Comparison of ENCODE assay signal across 11 cellular contexts in genomic region chr20:41616228-41616627, GRCh38. TPM values are rescaled to one million over a fixed set of nuclear protein-coding genes. Genes with fewer than 3 reads are reported as not detected.
DNase-seq lines count a peak whose midpoint lies in the region; ATAC-seq and TF ChIP-seq lines count a peak whose summit lies in the region.
"Had no signal": no experiment of that assay in that cellular context is flagged by ENCODE, and none has a peak within 500 bp of the region (broad histone marks: within the 10 kb centered on the region; RNA-seq: fewer than 3 reads in every experiment).

No MANE protein-coding gene starts in this region.

- H3K14ac ChIP-seq in H9 (ENCODE audit: insufficient read depth, low read length), result no peak overlapping the region

- no peak overlapping the region for H4K5ac ChIP-seq in H9 (ENCODE audit: insufficient read length, low read depth, low read length)

- H3K36me3 Mint-ChIP-seq in H9 (ENCODE audit: insufficient read depth in 1 of 3, low read depth in 3 of 3), result peaks cover 0 to 6% (median 2%) of the 10 kb centered on the region in 3 experiments; a peak in 2 of 7 replicates

- no peak for TF ChIP-seq CTCF in H9 (conservative IDR thresholded peaks at IDR 0.05)
- no peak for TF ChIP-seq CTCF in fibroblast of villous mesenchyme (IDR thresholded peaks at IDR 0.05; ENCODE audit: insufficient read depth, low read depth, low read length)

- H2AK5ac ChIP-seq in H9 (ENCODE audit: insufficient read length, low read length), result no peak overlapping the region

- H4K20me1 ChIP-seq in H9 (ENCODE audit: control insufficient read depth, insufficient read depth, insufficient read length), result no peaks in the 10 kb centered on the region

- H3K4me3 Mint-ChIP-seq in H9, result peak overlapping the region; percentile 85 to 96

- no CpG with 5 or more reads among the region's 4 CpGs for WGBS in H9 (ENCODE audit: extremely low coverage, insufficient read length, low lambda C conversion rate)

- no peak overlapping the region for H3K56ac ChIP-seq in H9 (ENCODE audit: insufficient read length, low read depth, low read length)

- H3K4me1 Mint-ChIP-seq in H9, result peaks cover 51 to 56% of the 10 kb centered on the region in 2 experiments

- H3K27me3 Mint-ChIP-seq in H9 (ENCODE audit: low read depth), result peaks cover 1% of the 10 kb centered on the region

- peaks cover 9% of the 10 kb centered on the region for H3K23me2 ChIP-seq in H9 (ENCODE audit: insufficient read length, low read depth, low read length, poor library complexity, severe bottlenecking)

- H3K27ac ChIP-seq in H9 (ENCODE audit: insufficient read length, low read depth, low read length), result no peak overlapping the region
- H3K27ac ChIP-seq: SJSA1 had no signal

- no peak overlapping the region for H2BK20ac ChIP-seq in H9 (ENCODE audit: low read depth, low read length, poor library complexity, severe bottlenecking)

- no peak overlapping the region for H2AFZ ChIP-seq in H9 (ENCODE audit: low read length)

- no peak overlapping the region for H3K4me3 ChIP-seq in fibroblast of villous mesenchyme (ENCODE audit: low read depth, low read length)

- H3K9me3 Mint-ChIP-seq in H9, result no peaks in the 10 kb centered on the region

- no peak overlapping the region for H3K23ac ChIP-seq in H9 (ENCODE audit: insufficient read length, low read depth, low read length)

- peaks cover 4% of the 10 kb centered on the region for H3K79me1 ChIP-seq in H9 (ENCODE audit: insufficient read depth, low read depth, low read length, poor library complexity, severe bottlenecking)

- H3K79me2 ChIP-seq in H9 (ENCODE audit: insufficient read depth, low read length), result peaks cover 44% of the 10 kb centered on the region; the same call in 1 of the 2 replicates

- no peak overlapping the region for H3T11ph ChIP-seq in H9 (ENCODE audit: low read length)

- H4K8ac ChIP-seq in H9 (replicated peaks; ENCODE audit: insufficient read length, low read depth, low read length), result no peak overlapping the region

- ATAC-seq in GM18870 (IDR thresholded peaks at IDR 0.05; ENCODE audit: unreplicated experiment) (no peak), GM19452 (IDR thresholded peaks at IDR 0.05; ENCODE audit: unreplicated experiment) (no peak)
- ATAC-seq: heart right ventricle had no signal

- H3K18ac ChIP-seq in H9 (ENCODE audit: insufficient read length, low read depth, low read length), result no peak overlapping the region

- H3K4me1 ChIP-seq in H9 (ENCODE audit: insufficient read depth, low read length), result peaks cover 9% of the 10 kb centered on the region

- H3K9ac ChIP-seq in H9 (ENCODE audit: extremely low read depth, insufficient read length, low read length), result no peak overlapping the region

- H3K9me3 ChIP-seq in H9 (ENCODE audit: control insufficient read depth, low read depth, low read length), result no peaks in the 10 kb centered on the region
- H3K9me3 ChIP-seq: heart right ventricle, SJSA1 had no signal

- H3K4me2 ChIP-seq in H9 (ENCODE audit: insufficient read depth, insufficient read length, low read length), result no peak overlapping the region

- peak; percentile 32 for DNase-seq in AG08395 (ENCODE audit: low spot score)
- DNase-seq in H9, result no peak
- peak; percentile 17 for DNase-seq in SKM-1 (lab: John Stamatoyannopoulos, UW; ENCODE audit: unreplicated experiment)
- peak; percentile 29 for DNase-seq in fibroblast of villous mesenchyme (ENCODE audit: low read depth)
- DNase-seq in cerebellar cortex (ENCODE audit: low spot score), result no peak
- DNase-seq in LoVo (ENCODE audit: low spot score), result no peak
- DNase-seq: heart right ventricle, retina had no signal

- H4K91ac ChIP-seq in H9 (ENCODE audit: insufficient read length, low read depth, low read length), result no peak overlapping the region

- no peak overlapping the region for H2BK12ac ChIP-seq in H9 (ENCODE audit: insufficient read length, low read depth, low read length)

- no peak overlapping the region for H3K4ac ChIP-seq in H9 (ENCODE audit: low read depth, low read length)

- no peak overlapping the region for H2BK15ac ChIP-seq in H9 (ENCODE audit: low read depth, low read length)

- H3K27me3 ChIP-seq in H9 (ENCODE audit: insufficient read depth, low read length), result no peaks in the 10 kb centered on the region
- H3K27me3 ChIP-seq: heart right ventricle, SJSA1 had no signal

- no peak overlapping the region for H2BK5ac ChIP-seq in H9 (ENCODE audit: insufficient read length, low read length)

- H2BK120ac ChIP-seq in H9 (ENCODE audit: low read depth, low read length, poor library complexity, severe bottlenecking), result no peak overlapping the region

- no peak overlapping the region for H3K27ac Mint-ChIP-seq in H9

RNA-seq across cellular contexts. Expression of gene CHD6, which starts 1.9 kb away (rescaled TPM):
- 48.2 and 51.5 TPM in 2 replicates for total RNA-seq in H9 (2021)
- 32.5 and 33.2 TPM in 2 replicates for total RNA-seq in fibroblast of villous mesenchyme

Comparison
In these comparisons a context has a peak if more than half of its experiments do, and no peak if none do; other contexts are left out.
1. DNase-seq: peak in AG08395 (single experiment), SKM-1 (single experiment) and fibroblast of villous mesenchyme (single experiment); none in H9 (single experiment), cerebellar cortex (single experiment) and LoVo (single experiment).